In genomic region chr14:33894339-33894738, GRCh38 we compare ENCODE assay signal across 2 cellular contexts.
TF ChIP-seq lines count a peak whose summit lies in the region.

No MANE protein-coding gene starts in this region.

TF ChIP-seq in HepG2, 621 proteins besides CTCF, POLR2A, EP300 and RAD21:
- TF ChIP-seq ISL2 (CRISPR knock-in tag; IDR thresholded peaks at IDR 0.05): no peak
- TF ChIP-seq MNT (IDR thresholded peaks at IDR 0.05): peak; percentile 98
- TF ChIP-seq ZSCAN20 (CRISPR knock-in tag; IDR thresholded peaks at IDR 0.05; ENCODE audit: borderline replicate concordance): no peak
- no peak for TF ChIP-seq ZBTB25 (CRISPR knock-in tag; IDR thresholded peaks at IDR 0.05)

TF ChIP-seq in K562, 482 proteins besides CTCF, POLR2A, EP300 and RAD21:
- TF ChIP-seq RBM25 (IDR thresholded peaks at IDR 0.05; ENCODE audit: low read depth, low read length, severe bottlenecking) (peak; percentile 56), TOE1 (IDR thresholded peaks at IDR 0.05; ENCODE audit: borderline replicate concordance) (no peak), TOE1 (CRISPR knock-in tag; IDR thresholded peaks at IDR 0.05; ENCODE audit: borderline replicate concordance, low read depth) (no peak)
